ENCODE assay signal across 8 cellular contexts in genomic region chr7:6272481-6273323, GRCh38. TPM values are rescaled to one million over a fixed set of nuclear protein-coding genes. Genes with fewer than 3 reads are reported as not detected.
DNase-seq lines count a peak whose midpoint lies in the region; ATAC-seq, FAIRE-seq and TF ChIP-seq lines count a peak whose summit lies in the region.

TSS of gene CYTH3 (minus strand) at chr7:6272624. CDS start at chr7:6272507, 117 bp downstream.

- H2AFZ ChIP-seq in mammary epithelial cell (ENCODE audit: low read depth, low read length) = peak within 1 kb of the TSS; percentile 95

- no peak for TF ChIP-seq CTCF in WERI-Rb-1 (IDR thresholded peaks at IDR 0.05; ENCODE audit: low read depth, low read length)
- TF ChIP-seq CTCF in mammary epithelial cell (conservative IDR thresholded peaks at IDR 0.05 in 1 of 2, IDR thresholded peaks at IDR 0.05 in 1 of 2; ENCODE audit: extremely low read depth in 1 of 2, insufficient read depth in 1 of 2, low read depth in 1 of 2, low read length in 2 of 2) = no peak

- CTCF ChIA-PET in mammary epithelial cell (lab: Charles Lee; ENCODE audit: low non-redundant PET) = no interaction called here

- intact Hi-C loops in mammary epithelial cell (cut with micrococcal nuclease) = loop anchor here (1.0 to 5.0 kb wide), 2 partner anchors 11 to 35 kb away; no protein-coding TSS in a partner anchor

- H3K79me2 ChIP-seq in mammary epithelial cell (ENCODE audit: insufficient read depth, low read length) = peaks cover 52% of the 10 kb centered on the region

- H3K27ac Mint-ChIP-seq in immature natural killer cell = peak within 1 kb of the TSS; percentile 66 to 92 (median 86)

- no peaks in the 10 kb centered on the region for H3K36me3 Mint-ChIP-seq in immature natural killer cell

- no peaks in the 10 kb centered on the region for H4K20me1 ChIP-seq in mammary epithelial cell (ENCODE audit: insufficient read depth, low read length)

- WGBS in mammary epithelial cell (ENCODE audit: low coverage, missing lambda C conversion rate) = 22% methylated on average over 20 of the region's 67 CpGs
- 5% methylated on average over 42 to 67 of the region's 67 CpGs for WGBS in small intestine, 3 donors

- no peaks in the 10 kb centered on the region for H3K9me3 Mint-ChIP-seq in immature natural killer cell

- H3K9me3 ChIP-seq in WERI-Rb-1 (ENCODE audit: severe bottlenecking) = no peaks in the 10 kb centered on the region
- no peaks in the 10 kb centered on the region for H3K9me3 ChIP-seq in mammary epithelial cell (replicated peaks; ENCODE audit: insufficient read depth, low read length)
- H3K9me3 ChIP-seq in small intestine (ENCODE audit: control insufficient read depth, low read depth) = no peaks in the 10 kb centered on the region

- peak within 1 kb of the TSS; percentile 86 to 96 (median 92) for H3K4me3 Mint-ChIP-seq in immature natural killer cell

- peak within 1 kb of the TSS; percentile 98 for H3K4me2 ChIP-seq in mammary epithelial cell (ENCODE audit: insufficient read depth, low read depth, low read length)

- ATAC-seq in HG02763 (IDR thresholded peaks at IDR 0.05; ENCODE audit: unreplicated experiment) = peak; percentile 77

- H3K27ac ChIP-seq in WERI-Rb-1 (no peak within 1 kb of the TSS), mammary epithelial cell (ENCODE audit: insufficient read depth, low read depth, low read length) (peak within 1 kb of the TSS; percentile 75), small intestine (ENCODE audit: low read depth in 1 of 2, low read length in 1 of 2) (peak within 1 kb of the TSS; percentile 46 to 55)

- dilution Hi-C loops in mammary epithelial cell (cut with HindIII; ENCODE audit: low sequenced_read_pairs) = no loop called here

- no peaks in the 10 kb centered on the region for H3K27me3 ChIP-seq in WERI-Rb-1 (ENCODE audit: insufficient read depth, low read depth, severe bottlenecking)
- no peaks in the 10 kb centered on the region for H3K27me3 ChIP-seq in mammary epithelial cell (ENCODE audit: insufficient read depth, low read length)
- no peaks in the 10 kb centered on the region for H3K27me3 ChIP-seq in small intestine (ENCODE audit: control insufficient read depth in 2 of 2, insufficient read depth in 2 of 2, low read length in 2 of 2)

- peaks cover 2 to 12% (median 11%) of the 10 kb centered on the region in 3 donors for H3K27me3 Mint-ChIP-seq in immature natural killer cell (ENCODE audit: low read depth in 3 of 3)

- H3K36me3 ChIP-seq in WERI-Rb-1 = no peaks in the 10 kb centered on the region
- no peaks in the 10 kb centered on the region for H3K36me3 ChIP-seq in mammary epithelial cell (ENCODE audit: insufficient read depth, low read length)
- H3K36me3 ChIP-seq in small intestine (ENCODE audit: control insufficient read depth in 2 of 2, insufficient read depth in 2 of 2, low read length in 2 of 2) = no peaks in the 10 kb centered on the region

- H3K4me1 Mint-ChIP-seq in immature natural killer cell = peaks cover 30 to 46% of the 10 kb centered on the region in 2 donors

- BruUV-seq in mammary epithelial cell (replicated peaks; lab: Mats Ljungman, UMichigan) = no TSS peak

- peak within 1 kb of the TSS; percentile 90 for H3K9ac ChIP-seq in mammary epithelial cell (ENCODE audit: insufficient read depth, low read length)

- in situ Hi-C loops in mammary epithelial cell (cut with MboI; ENCODE audit: low sequenced_read_pairs in 2 of 2) = no loop called here

- peaks cover 19% of the 10 kb centered on the region for H3K4me1 ChIP-seq in mammary epithelial cell (ENCODE audit: insufficient read depth, low read length)
- H3K4me1 ChIP-seq in small intestine (ENCODE audit: control insufficient read depth in 2 of 2, insufficient read depth in 1 of 2, low read depth in 1 of 2, low read length in 1 of 2) = peaks cover 3 to 7% of the 10 kb centered on the region in 2 donors

- FAIRE-seq in small intestine (lab: Jason Lieb, UNC) = no peak

- peak within 1 kb of the TSS; percentile 66 for H3K4me3 ChIP-seq in WERI-Rb-1 (ENCODE audit: low read depth, low read length)
- H3K4me3 ChIP-seq in mammary epithelial cell (replicated peaks in 1 of 3; ENCODE audit: insufficient read depth in 1 of 3, low read depth in 2 of 3, low read length in 3 of 3) = peak within 1 kb of the TSS; percentile 82 to 90 (median 86)
- H3K4me3 ChIP-seq in small intestine (ENCODE audit: low read depth in 1 of 2, low read length in 2 of 2) = peak within 1 kb of the TSS; percentile 81 to 98

- DNase-seq in NCI-H187 (lab: John Stamatoyannopoulos, UW) = peak; percentile 47 to 79
- no peak for DNase-seq in NCI-H187 treated with DMSO at 0.1 percent for 48 hours (lab: John Stamatoyannopoulos, UW)
- DNase-seq in NCI-H2029 (lab: John Stamatoyannopoulos, UW) = peak; percentile 47
- DNase-seq in WERI-Rb-1 = peak; percentile 73
- peak; percentile 75 for DNase-seq in mammary epithelial cell
- peak; percentile 87 to 90 (median 89) for DNase-seq in immature natural killer cell
- peak; percentile 85 for DNase-seq in small intestine

RNA-seq across cellular contexts. Expression of gene CYTH3, which starts in this region (rescaled TPM):
- total RNA-seq in mammary epithelial cell = 10 to 100 TPM; 33.3 to 33.7 TPM
- polyA plus RNA-seq in mammary epithelial cell (42.9 TPM), immature natural killer cell (10 to 100 TPM in 1 of 3 donors, 1 to 10 TPM in 2; 1.2 to 19.3 (median 5.8) TPM), small intestine (10 to 100 TPM; 21.3 to 24.6 (median 24.2) TPM)
- 23.5 TPM for polyA minus RNA-seq in mammary epithelial cell
